Comparison of ENCODE assay signal across 1 cellular context in genomic region chrX:71534773-71535544, GRCh38.
TF ChIP-seq lines count a peak whose summit lies in the region.

No MANE protein-coding gene starts in this region.

TF ChIP-seq in HepG2, 621 proteins besides CTCF, POLR2A, EP300 and RAD21:
- TF ChIP-seq MIER2 (CRISPR knock-in tag; IDR thresholded peaks at IDR 0.05) (no peak), TRAFD1 (CRISPR knock-in tag; IDR thresholded peaks at IDR 0.05; ENCODE audit: borderline replicate concordance) (no peak), RFXANK (CRISPR knock-in tag; IDR thresholded peaks at IDR 0.05) (no peak), PITX1 (CRISPR knock-in tag; IDR thresholded peaks at IDR 0.05) (peak; percentile 98), FOXA1 (IDR thresholded peaks at IDR 0.05) (no peak), FOXA1 (CRISPR knock-in tag; IDR thresholded peaks at IDR 0.05) (peak; percentile 45), SAP130 (CRISPR knock-in tag; IDR thresholded peaks at IDR 0.05; ENCODE audit: low read depth) (peak; percentile 15)
- TF ChIP-seq, protein P1, sequence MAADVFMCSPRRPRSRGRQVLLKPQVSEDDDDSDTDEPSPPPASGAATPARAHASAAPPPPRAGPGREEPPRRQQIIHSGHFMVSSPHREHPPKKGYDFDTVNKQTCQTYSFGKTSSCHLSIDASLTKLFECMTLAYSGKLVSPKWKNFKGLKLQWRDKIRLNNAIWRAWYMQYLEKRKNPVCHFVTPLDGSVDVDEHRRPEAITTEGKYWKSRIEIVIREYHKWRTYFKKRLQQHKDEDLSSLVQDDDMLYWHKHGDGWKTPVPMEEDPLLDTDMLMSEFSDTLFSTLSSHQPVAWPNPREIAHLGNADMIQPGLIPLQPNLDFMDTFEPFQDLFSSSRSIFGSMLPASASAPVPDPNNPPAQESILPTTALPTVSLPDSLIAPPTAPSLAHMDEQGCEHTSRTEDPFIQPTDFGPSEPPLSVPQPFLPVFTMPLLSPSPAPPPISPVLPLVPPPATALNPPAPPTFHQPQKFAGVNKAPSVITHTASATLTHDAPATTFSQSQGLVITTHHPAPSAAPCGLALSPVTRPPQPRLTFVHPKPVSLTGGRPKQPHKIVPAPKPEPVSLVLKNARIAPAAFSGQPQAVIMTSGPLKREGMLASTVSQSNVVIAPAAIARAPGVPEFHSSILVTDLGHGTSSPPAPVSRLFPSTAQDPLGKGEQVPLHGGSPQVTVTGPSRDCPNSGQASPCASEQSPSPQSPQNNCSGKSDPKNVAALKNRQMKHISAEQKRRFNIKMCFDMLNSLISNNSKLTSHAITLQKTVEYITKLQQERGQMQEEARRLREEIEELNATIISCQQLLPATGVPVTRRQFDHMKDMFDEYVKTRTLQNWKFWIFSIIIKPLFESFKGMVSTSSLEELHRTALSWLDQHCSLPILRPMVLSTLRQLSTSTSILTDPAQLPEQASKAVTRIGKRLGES (CRISPR knock-in tag; IDR thresholded peaks at IDR 0.05; ENCODE audit: borderline replicate concordance) = no peak
- TF ChIP-seq, protein P2, sequence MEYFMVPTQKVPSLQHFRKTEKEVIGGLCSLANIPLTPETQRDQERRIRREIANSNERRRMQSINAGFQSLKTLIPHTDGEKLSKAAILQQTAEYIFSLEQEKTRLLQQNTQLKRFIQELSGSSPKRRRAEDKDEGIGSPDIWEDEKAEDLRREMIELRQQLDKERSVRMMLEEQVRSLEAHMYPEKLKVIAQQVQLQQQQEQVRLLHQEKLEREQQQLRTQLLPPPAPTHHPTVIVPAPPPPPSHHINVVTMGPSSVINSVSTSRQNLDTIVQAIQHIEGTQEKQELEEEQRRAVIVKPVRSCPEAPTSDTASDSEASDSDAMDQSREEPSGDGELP (IDR thresholded peaks at IDR 0.05; ENCODE audit: borderline replicate concordance, low read depth) = peak; percentile 35; the same call in 1 of the 2 replicates
